9 cellular contexts compared by ENCODE assay signal in the genomic region with DNA sequence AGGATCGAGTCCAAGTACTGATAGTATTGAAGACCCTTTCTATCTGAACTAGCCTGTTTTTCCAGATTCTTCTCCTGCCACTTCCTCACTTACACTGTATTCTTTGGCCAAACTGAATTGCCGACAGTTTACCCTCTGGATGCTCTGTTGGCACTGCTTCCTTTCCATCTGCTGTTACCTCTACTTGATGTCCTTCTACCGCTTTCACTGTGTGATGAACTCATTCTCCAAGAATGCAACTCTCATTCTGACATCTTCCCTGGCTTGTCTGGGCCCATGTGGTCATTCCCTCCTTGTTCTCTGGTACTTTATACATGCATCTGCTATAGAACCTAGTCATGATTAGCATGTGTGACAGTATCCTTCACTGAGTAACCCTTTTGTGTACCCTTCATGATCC. TPM values are rescaled to one million over a fixed set of nuclear protein-coding genes. Genes with fewer than 3 reads are reported as not detected.
DNase-seq lines count a peak whose midpoint lies in the region; ATAC-seq, FAIRE-seq and TF ChIP-seq lines count a peak whose summit lies in the region.
"Had no signal": no experiment of that assay in that cellular context is flagged by ENCODE, and none has a peak within 500 bp of the region (broad histone marks: within the 10 kb centered on the region; RNA-seq: fewer than 3 reads in every experiment).

No MANE protein-coding gene starts in this region.

- peak overlapping the region; percentile 14; the same call in 1 of the 2 replicates for H3K27ac ChIP-seq in KMS-11
- H3K27ac ChIP-seq in mesodermal cell (ENCODE audit: low read depth, low read length, severe bottlenecking), result peak overlapping the region; percentile 85
- H3K27ac ChIP-seq in A673 (ENCODE audit: low read depth, low read length, poor library complexity, severe bottlenecking), result no peak overlapping the region

- DNase-seq in DMS53 (lab: John Stamatoyannopoulos, UW) (peak; percentile 35), bronchial epithelial cell (ENCODE audit: low read depth) (peak; percentile 95), CD1c-positive myeloid dendritic cell (ENCODE audit: extremely low spot score) (no peak), GM10248 (ENCODE audit: extremely low spot score) (no peak), A673 (ENCODE audit: low spot score) (no peak)
- DNase-seq: activated naive CD4-positive, alpha-beta T cell treated with Interleukin-2 at 50 U/mL for 16 hours had no signal

- H3K79me2 ChIP-seq in KMS-11 (ENCODE audit: insufficient read depth, low read depth), result peaks cover 46% of the 10 kb centered on the region; the same call in 1 of the 2 replicates

- H3K4me3 ChIP-seq in KMS-11 (IDR thresholded peaks at IDR 0.05; ENCODE audit: insufficient read depth, low read depth, low read length) (no peak overlapping the region), bronchial epithelial cell (ENCODE audit: low read depth, low read length) (no peak overlapping the region), mesodermal cell (ENCODE audit: extremely low read depth, insufficient read depth, low read length, poor library complexity, severe bottlenecking) (no peak overlapping the region), A673 (ENCODE audit: low read depth, low read length, poor library complexity, severe bottlenecking) (no peak overlapping the region)

- H3K4me2 ChIP-seq in KMS-11, result no peak overlapping the region

- BruUV-seq in A673 (replicated peaks; lab: Mats Ljungman, UMichigan), result no TSS peak

- POLR2A ChIA-PET in GM10248 (lab: Yijun Ruan, JAX), result no interaction called here
- POLR2A ChIA-PET in A673 (lab: Charles Lee; ENCODE audit: low non-redundant PET), result no interaction called here

- no peak for ATAC-seq in GM19452 (IDR thresholded peaks at IDR 0.05; ENCODE audit: unreplicated experiment)

- H3K4me1 ChIP-seq in KMS-11 (ENCODE audit: low read depth, poor library complexity, severe bottlenecking) (peaks cover 10% of the 10 kb centered on the region), mesodermal cell (ENCODE audit: control insufficient read depth, insufficient read depth, low read length, poor library complexity, severe bottlenecking) (peaks cover 32% of the 10 kb centered on the region), A673 (ENCODE audit: insufficient read depth, low read length, poor library complexity, severe bottlenecking) (no peaks in the 10 kb centered on the region)

- H3K9me3 ChIP-seq in mesodermal cell (ENCODE audit: control insufficient read depth, low read length) (no peaks in the 10 kb centered on the region), A673 (ENCODE audit: low read depth, low read length, poor library complexity, severe bottlenecking) (no peaks in the 10 kb centered on the region)

- no peak for TF ChIP-seq CTCF in KMS-11 (conservative IDR thresholded peaks at IDR 0.05; ENCODE audit: low read depth, low read length)
- no peak for TF ChIP-seq CTCF in bronchial epithelial cell (IDR thresholded peaks at IDR 0.05; ENCODE audit: insufficient read depth, low read length, severe bottlenecking)
- TF ChIP-seq CTCF in GM10248 (IDR thresholded peaks at IDR 0.05; ENCODE audit: control extremely low read depth, extremely low read depth, low read depth, missing control alignments), result no peak
- TF ChIP-seq CTCF in A673 (conservative IDR thresholded peaks at IDR 0.05; ENCODE audit: low read depth, low read length), result no peak

- no peak overlapping the region for H3K9ac ChIP-seq in KMS-11

- H3K36me3 ChIP-seq in KMS-11 (ENCODE audit: insufficient read depth), result no peaks in the 10 kb centered on the region; the same call in 1 of the 2 replicates
- H3K36me3 ChIP-seq in bronchial epithelial cell (ENCODE audit: control insufficient read depth, insufficient read depth, low read length), result peaks cover 3% of the 10 kb centered on the region
- peaks cover 56% of the 10 kb centered on the region for H3K36me3 ChIP-seq in mesodermal cell (ENCODE audit: control insufficient read depth, insufficient read depth, low read length)
- peaks cover 39% of the 10 kb centered on the region for H3K36me3 ChIP-seq in A673 (ENCODE audit: insufficient read depth, low read length, poor library complexity, severe bottlenecking)

- FAIRE-seq in bronchial epithelial cell (lab: Jason Lieb, UNC), result peak; percentile 95

- intact Hi-C loops in A673 (cut with micrococcal nuclease; ENCODE audit: unreplicated experiment), result no loop called here

- no peaks in the 10 kb centered on the region for H3K27me3 ChIP-seq in KMS-11 (ENCODE audit: insufficient read depth, low read depth)
- H3K27me3 ChIP-seq in bronchial epithelial cell (ENCODE audit: control insufficient read depth, insufficient read depth, low read length), result no peaks in the 10 kb centered on the region
- no peaks in the 10 kb centered on the region for H3K27me3 ChIP-seq in A673 (replicated peaks; ENCODE audit: insufficient read depth, low read depth, low read length, poor library complexity)

- no peaks in the 10 kb centered on the region; the same call in 1 of the 2 replicates for H4K20me1 ChIP-seq in KMS-11 (ENCODE audit: insufficient read depth)

- WGBS in mesodermal cell (ENCODE audit: insufficient coverage in 2 of 2), 2 experiments, result 79 to 91% methylated on average over 3 of the region's 3 CpGs

- no peak overlapping the region for H2AFZ ChIP-seq in KMS-11 (ENCODE audit: low read depth)

- CTCF ChIA-PET in GM10248 (lab: Yijun Ruan, JAX), result interaction anchor here (1.4 to 20.3 kb wide), 5 partner anchors 7 to 170 kb away, joined by 4 to 302 read pairs (median 14); partner anchors contain the start of gene TGM2
- CTCF ChIA-PET in A673 (lab: Charles Lee), result no interaction called here

RNA-seq across cellular contexts. Expression of gene RPRD1B, which starts 16.3 kb away (rescaled TPM):
- 18.7 and 25.0 TPM in 2 replicates for total RNA-seq in bronchial epithelial cell
- polyA plus RNA-seq in mesodermal cell (2013, experiment 1 of 2), result 26.1 TPM
- polyA plus RNA-seq in mesodermal cell (2013, experiment 2 of 2), result 22.9 TPM
- 36.1 and 38.7 TPM in 2 replicates for total RNA-seq in A673 (2021)

RNA-seq across cellular contexts. Expression of gene TTI1, which starts 16.5 kb away (rescaled TPM):
- total RNA-seq in bronchial epithelial cell (14.6 and 14.7 TPM in 2 replicates), A673 (2021) (37.3 and 40.3 TPM in 2 replicates)
- polyA plus RNA-seq in mesodermal cell (2013, experiment 1 of 2), result 26.1 TPM
- polyA plus RNA-seq in mesodermal cell (2013, experiment 2 of 2), result 25.1 TPM

Comparison
In these comparisons a context has a peak if more than half of its experiments do, and no peak if none do; other contexts are left out.
1. DNase-seq: peak in DMS53 (single experiment) and bronchial epithelial cell (single experiment); none in CD1c-positive myeloid dendritic cell (single experiment), GM10248 (single experiment) and A673 (single experiment).